8 cellular contexts compared by ENCODE assay signal in the genomic region with DNA sequence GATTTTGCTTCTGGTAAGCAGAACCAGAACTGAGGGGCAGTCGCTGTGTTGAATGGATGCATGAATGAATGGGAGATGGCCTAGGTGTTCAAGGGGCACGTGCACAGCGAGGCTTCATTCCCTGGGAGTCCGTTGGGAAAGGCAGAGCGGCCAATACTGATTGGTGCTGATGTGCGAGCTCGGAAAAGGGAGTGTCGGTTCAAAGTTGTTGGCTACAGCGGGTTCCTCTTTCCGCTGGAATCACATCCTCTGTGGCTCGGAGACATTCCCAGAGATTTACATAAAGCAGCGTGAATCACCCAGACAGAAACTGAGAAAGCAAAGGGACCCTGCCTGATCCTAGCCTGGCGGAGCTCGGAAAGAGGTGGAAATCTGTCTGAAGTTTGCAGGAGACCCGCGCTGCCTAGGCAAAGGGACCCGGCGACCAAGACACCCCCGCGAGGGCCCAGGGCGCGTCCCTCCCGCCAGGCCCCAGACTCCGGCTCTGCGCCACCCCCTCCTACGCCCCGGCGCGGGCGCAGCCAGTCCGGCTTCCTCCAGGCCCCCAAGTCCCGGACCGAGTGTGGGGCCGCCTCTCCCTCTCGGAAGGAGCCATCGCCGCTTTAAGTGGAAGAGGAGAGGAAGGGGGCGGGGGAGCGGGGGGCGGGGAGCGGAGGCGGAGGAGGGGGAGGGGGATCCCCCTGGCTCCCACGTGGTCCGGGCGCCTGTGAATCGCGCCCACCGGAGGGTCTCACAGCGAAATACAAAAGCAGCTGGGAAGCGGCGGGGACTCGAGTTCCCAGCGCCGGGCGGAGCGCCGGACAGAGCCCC. TPM values are rescaled to one million over a fixed set of nuclear protein-coding genes. Genes with fewer than 3 reads are reported as not detected.
DNase-seq lines count a peak whose midpoint lies in the region; ATAC-seq and TF ChIP-seq lines count a peak whose summit lies in the region.

A gene with protein sequence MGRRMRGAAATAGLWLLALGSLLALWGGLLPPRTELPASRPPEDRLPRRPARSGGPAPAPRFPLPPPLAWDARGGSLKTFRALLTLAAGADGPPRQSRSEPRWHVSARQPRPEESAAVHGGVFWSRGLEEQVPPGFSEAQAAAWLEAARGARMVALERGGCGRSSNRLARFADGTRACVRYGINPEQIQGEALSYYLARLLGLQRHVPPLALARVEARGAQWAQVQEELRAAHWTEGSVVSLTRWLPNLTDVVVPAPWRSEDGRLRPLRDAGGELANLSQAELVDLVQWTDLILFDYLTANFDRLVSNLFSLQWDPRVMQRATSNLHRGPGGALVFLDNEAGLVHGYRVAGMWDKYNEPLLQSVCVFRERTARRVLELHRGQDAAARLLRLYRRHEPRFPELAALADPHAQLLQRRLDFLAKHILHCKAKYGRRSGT (plus strand): TSS at position 774 of the 810 bp plus-strand sequence. CDS start 177 bp downstream, outside the sequence.

- H3K4me2 ChIP-seq in Karpas-422 (ENCODE audit: low read depth, low read length, poor library complexity, severe bottlenecking) = no peak within 1 kb of the TSS

- WGBS in adipose tissue, 3 donors = 1 to 9% (median 1%) methylated on average over 33 to 53 of the region's 57 CpGs

- H3K9me2 ChIP-seq in Karpas-422 (replicated peaks; ENCODE audit: insufficient read depth, low read length) = no peaks in the 10 kb centered on the region

- H4K20me1 ChIP-seq in Karpas-422 (ENCODE audit: insufficient read depth, low read depth, low read length) = no peaks in the 10 kb centered on the region

- H3K9me3 ChIP-seq in BE2C = no peaks in the 10 kb centered on the region
- H3K9me3 ChIP-seq in Karpas-422 (ENCODE audit: low read length) = no peaks in the 10 kb centered on the region

- peak; percentile 68 for DNase-seq in BE2C
- peak; percentile 62 for DNase-seq in NCI-H774 (lab: John Stamatoyannopoulos, UW)
- peak; percentile 77 for DNase-seq in Right ventricle myocardium inferior (ENCODE audit: missing footprints)
- peak; percentile 75 for DNase-seq in occipital lobe (lab: John Stamatoyannopoulos, UW)
- DNase-seq in Karpas-422 = no peak

- H3K4me3 ChIP-seq in BE2C (ENCODE audit: low read depth, low read length) (peak within 1 kb of the TSS; percentile 83), Karpas-422 (ENCODE audit: low read length) (no peak within 1 kb of the TSS)

- no peaks in the 10 kb centered on the region for H3K27me3 ChIP-seq in BE2C
- H3K27me3 ChIP-seq in Karpas-422 (ENCODE audit: low read length) = no peaks in the 10 kb centered on the region

- H3K9ac ChIP-seq in Karpas-422 (ENCODE audit: low read length) = no peak within 1 kb of the TSS

- intact Hi-C loops in Right ventricle myocardium inferior (cut with DNase I) = loop anchor here (2.0 to 5.0 kb wide), 5 partner anchors 45 to 859 kb away; a partner anchor contains a TSS

- no peak for TF ChIP-seq CTCF in BE2C (IDR thresholded peaks at IDR 0.05; ENCODE audit: low read depth, low read length)

- no peaks in the 10 kb centered on the region for H3K79me2 ChIP-seq in Karpas-422 (ENCODE audit: low read length)

- peak within 1 kb of the TSS; percentile 40 for H3K27ac ChIP-seq in adipose tissue (ENCODE audit: low read depth, low read length)
- no peak within 1 kb of the TSS for H3K27ac ChIP-seq in Karpas-422 (ENCODE audit: low read length)

- ATAC-seq in GM18861 (IDR thresholded peaks at IDR 0.05; ENCODE audit: unreplicated experiment) (peak; percentile 21), HG03103 (IDR thresholded peaks at IDR 0.05; ENCODE audit: low read depth, unreplicated experiment) (peak; percentile 34), Right ventricle myocardium inferior (peak; percentile 64)

- no peak within 1 kb of the TSS for H2AFZ ChIP-seq in Karpas-422 (ENCODE audit: low read length)

- H3K36me3 ChIP-seq in BE2C = no peaks in the 10 kb centered on the region
- H3K36me3 ChIP-seq in Karpas-422 (ENCODE audit: insufficient read depth, low read length) = no peaks in the 10 kb centered on the region

- H3K4me1 ChIP-seq in BE2C (no peaks in the 10 kb centered on the region; the same call in 1 of the 2 replicates), Karpas-422 (ENCODE audit: low read length) (no peaks in the 10 kb centered on the region)

RNA-seq across cellular contexts. Expression of the gene that starts here (rescaled TPM):
- polyA plus RNA-seq in BE2C (2012; ENCODE audit: insufficient read depth, insufficient read length, low read depth) = 14.3 TPM
- polyA plus RNA-seq in adipose tissue = 10 to 100 TPM in 1 of 3 donors, 1 to 10 TPM in 2; 2.3 to 32.2 (median 5.2) TPM
- total RNA-seq in Right ventricle myocardium inferior (0.54 TPM), occipital lobe (78.8 TPM)
- total RNA-seq in Karpas-422 (2014; rRNA removed; shearing (Covaris generic); ENCODE audit: low replicate concordance) = not detected in 2 replicates

Comparison
In these comparisons a context has a peak if more than half of its experiments do, and no peak if none do; other contexts are left out.
1. RNA of the gene that starts here (total RNA-seq): 78.8 TPM in occipital lobe (single experiment); 0.54 TPM in Right ventricle myocardium inferior (single experiment) and not detected in Karpas-422; every median in the first group is over 10 times any median in the second.
2. Peak in DNase-seq and ATAC-seq in Right ventricle myocardium inferior; RNA of the gene not detected or under 1 TPM.
3. Peak in every context shown above with its lines, with median percentiles within 50 percentile points of each other: ATAC-seq.